Comparison of ENCODE assay signal across 24 cellular contexts in genomic region chr4:165336743-165337142, GRCh38. TPM values are rescaled to one million over a fixed set of nuclear protein-coding genes. Genes with fewer than 3 reads are reported as not detected.
DNase-seq lines count a peak whose midpoint lies in the region; ATAC-seq, FAIRE-seq and TF ChIP-seq lines count a peak whose summit lies in the region.
"Had no signal": no experiment of that assay in that cellular context is flagged by ENCODE, and none has a peak within 500 bp of the region (broad histone marks: within the 10 kb centered on the region; RNA-seq: fewer than 3 reads in every experiment).

No MANE protein-coding gene starts in this region.

- ATAC-seq in HepG2, result no peak
- no peak for ATAC-seq in stimulated activated naive CD8-positive, alpha-beta T cell treated with anti-CD3 and anti-CD28 coated beads, Interleukin-15, amount 100 ng/mL, for 72 hours

- H3K9ac ChIP-seq in astrocyte (ENCODE audit: low read length), result no peak overlapping the region
- H3K9ac ChIP-seq in HepG2 (ENCODE audit: insufficient read depth, low read depth, low read length), result no peak overlapping the region
- H3K9ac ChIP-seq in neural progenitor cell, result no peak overlapping the region
- H3K9ac ChIP-seq in smooth muscle cell (ENCODE audit: low read depth), result no peak overlapping the region

- H2AFZ ChIP-seq in astrocyte (ENCODE audit: low read depth, low read length) (no peak overlapping the region), HepG2 (ENCODE audit: low read length) (no peak overlapping the region), neural progenitor cell (replicated peaks) (no peak overlapping the region), smooth muscle cell (ENCODE audit: low read depth) (no peak overlapping the region)

- BruUV-seq in HepG2 (replicated peaks; lab: Mats Ljungman, UMichigan), result no TSS peak

- H3K4me3 Mint-ChIP-seq in activated naive CD4-positive, alpha-beta T cell treated with anti-CD3 and anti-CD28 coated beads, Interleukin-2, amount 10 ng/mL, durations not matched to agents 7 days and 5 days, result no peak overlapping the region
- no peak overlapping the region for H3K4me3 Mint-ChIP-seq in astrocyte (ENCODE audit: unreplicated experiment)
- peak overlapping the region; percentile 1 for H3K4me3 Mint-ChIP-seq in neural progenitor cell
- no peak overlapping the region for H3K4me3 Mint-ChIP-seq in stimulated activated naive CD8-positive, alpha-beta T cell treated with anti-CD3 and anti-CD28 coated beads, Interleukin-15, amount 100 ng/mL, for 72 hours

- TF ChIP-seq CTCF in astrocyte (IDR thresholded peaks at IDR 0.05; ENCODE audit: insufficient read depth, low read depth, low read length), result no peak
- TF ChIP-seq CTCF in HepG2 (CRISPR knock-in tag; IDR thresholded peaks at IDR 0.05), result no peak
- no peak for TF ChIP-seq CTCF in neural progenitor cell (IDR thresholded peaks at IDR 0.05)
- no peak for TF ChIP-seq CTCF in smooth muscle cell (IDR thresholded peaks at IDR 0.05; ENCODE audit: borderline replicate concordance, insufficient read depth, poor library complexity, severe bottlenecking)

- H3K27me3 ChIP-seq in astrocyte (ENCODE audit: insufficient read depth, low read length) (no peaks in the 10 kb centered on the region), HepG2 (ENCODE audit: control insufficient read depth in 1 of 2, insufficient read depth in 2 of 2, low read length in 2 of 2) (no peaks in the 10 kb centered on the region), neural progenitor cell (no peaks in the 10 kb centered on the region), smooth muscle cell (ENCODE audit: low read depth) (no peaks in the 10 kb centered on the region)

- WGBS in HepG2 (ENCODE audit: low lambda C conversion rate), result 93% methylated on average over 6 of the region's 6 CpGs
- WGBS in smooth muscle cell (ENCODE audit: low lambda C conversion rate), result 91% methylated on average over 6 of the region's 6 CpGs

- H3K4me1 Mint-ChIP-seq in activated naive CD4-positive, alpha-beta T cell treated with anti-CD3 and anti-CD28 coated beads, Interleukin-2, amount 10 ng/mL, durations not matched to agents 7 days and 5 days, result peaks cover 29% of the 10 kb centered on the region
- H3K4me1 Mint-ChIP-seq in astrocyte (ENCODE audit: low read depth, unreplicated experiment) (peaks cover 25% of the 10 kb centered on the region), neural progenitor cell (peaks cover 36% of the 10 kb centered on the region)
- peaks cover 11% of the 10 kb centered on the region for H3K4me1 Mint-ChIP-seq in stimulated activated naive CD8-positive, alpha-beta T cell treated with anti-CD3 and anti-CD28 coated beads, Interleukin-15, amount 100 ng/mL, for 72 hours

- H3K79me2 ChIP-seq in astrocyte (ENCODE audit: insufficient read depth, low read length), result peaks cover 59% of the 10 kb centered on the region
- H3K79me2 ChIP-seq in HepG2 (ENCODE audit: insufficient read depth, low read length), result peaks cover 75% of the 10 kb centered on the region
- H3K79me2 ChIP-seq in neural progenitor cell (ENCODE audit: low read depth), result peaks cover 91% of the 10 kb centered on the region
- peaks cover 56% of the 10 kb centered on the region for H3K79me2 ChIP-seq in smooth muscle cell (ENCODE audit: low read depth)

- FAIRE-seq in astrocyte (lab: Jason Lieb, UNC) (peak; percentile 9), HepG2 (lab: Jason Lieb, UNC) (no peak)
- FAIRE-seq: HTR-8/SVneo had no signal

- POLR2A ChIA-PET in HepG2 (lab: Yijun Ruan, JAX), result interaction anchor here (1.4 kb wide), 1 partner anchor 11 kb away, joined by 3 read pairs; no protein-coding TSS in a partner anchor

- peaks cover 56% of the 10 kb centered on the region for H3K36me3 Mint-ChIP-seq in activated naive CD4-positive, alpha-beta T cell treated with anti-CD3 and anti-CD28 coated beads, Interleukin-2, amount 10 ng/mL, durations not matched to agents 7 days and 5 days
- H3K36me3 Mint-ChIP-seq in astrocyte (ENCODE audit: low read depth, unreplicated experiment) (peaks cover 6% of the 10 kb centered on the region), neural progenitor cell (peaks cover 35% of the 10 kb centered on the region)

- H3K27ac ChIP-seq in astrocyte (ENCODE audit: low read depth, low read length) (no peak overlapping the region), HepG2 (ENCODE audit: extremely low read length, insufficient read depth, low read length) (no peak overlapping the region), neural progenitor cell (peak overlapping the region; percentile 7), smooth muscle cell (ENCODE audit: low read depth) (no peak overlapping the region)
- H3K27ac ChIP-seq: C4-2B, RWPE1 had no signal

- intact Hi-C loops in HepG2 (cut with micrococcal nuclease; ENCODE audit: unreplicated experiment), result no loop called here

- no peaks in the 10 kb centered on the region for H3K9me3 Mint-ChIP-seq in activated naive CD4-positive, alpha-beta T cell treated with anti-CD3 and anti-CD28 coated beads, Interleukin-2, amount 10 ng/mL, durations not matched to agents 7 days and 5 days
- H3K9me3 Mint-ChIP-seq in astrocyte (ENCODE audit: unreplicated experiment), result no peaks in the 10 kb centered on the region
- H3K9me3 Mint-ChIP-seq in neural progenitor cell, result no peaks in the 10 kb centered on the region
- H3K9me3 Mint-ChIP-seq in stimulated activated naive CD8-positive, alpha-beta T cell treated with anti-CD3 and anti-CD28 coated beads, Interleukin-15, amount 100 ng/mL, for 72 hours, result no peaks in the 10 kb centered on the region

- H3K4me2 ChIP-seq in astrocyte (ENCODE audit: low read length), result no peak overlapping the region
- H3K4me2 ChIP-seq in HepG2 (ENCODE audit: low read depth, low read length), result peak overlapping the region; percentile 24; the same call in 1 of the 2 replicates
- H3K4me2 ChIP-seq in neural progenitor cell, result peak overlapping the region; percentile 86
- no peak overlapping the region for H3K4me2 ChIP-seq in smooth muscle cell

- CTCF ChIA-PET in activated naive CD4-positive, alpha-beta T cell treated with anti-CD3 and anti-CD28 coated beads, Interleukin-2, amount 10 ng/mL, durations not matched to agents 7 days and 5 days (lab: Charles Lee), result no interaction called here
- CTCF ChIA-PET in HepG2 (lab: Yijun Ruan, JAX; ENCODE audit: low intra/inter-chr PET ratio, low total read pairs), result no interaction called here

- H3K4me3 ChIP-seq in astrocyte (ENCODE audit: insufficient read depth, low read depth, low read length) (no peak overlapping the region), HepG2 (replicated peaks in 1 of 3; ENCODE audit: insufficient read depth in 1 of 3, low read depth in 2 of 3, low read length in 3 of 3) (no peak overlapping the region), neural progenitor cell (peak overlapping the region; percentile 23), smooth muscle cell (no peak overlapping the region)

- in situ Hi-C loops in HepG2 (cut with HindIII; ENCODE audit: extremely low pct_ligation_motif_present, low pct_unique_long_range_greater_than_20kb), result no loop called here

- peaks cover 39% of the 10 kb centered on the region for H4K20me1 ChIP-seq in astrocyte (ENCODE audit: insufficient read depth, low read length)
- peaks cover 95% of the 10 kb centered on the region for H4K20me1 ChIP-seq in HepG2 (ENCODE audit: insufficient read depth, low read length)
- H4K20me1 ChIP-seq in neural progenitor cell (ENCODE audit: low read depth), result peaks cover 89% of the 10 kb centered on the region
- peaks cover 100% of the 10 kb centered on the region for H4K20me1 ChIP-seq in smooth muscle cell (ENCODE audit: low read depth)

- DNase-seq in activated naive CD4-positive, alpha-beta T cell treated with anti-CD3 and anti-CD28 coated beads, Interleukin-2, amount 10 ng/mL, durations not matched to agents 7 days and 5 days, result no peak
- no peak for DNase-seq in activated naive CD4-positive, alpha-beta T cell (lab: John Stamatoyannopoulos, UW)
- DNase-seq in astrocyte (ENCODE audit: low read depth) (no peak), HepG2 (ENCODE audit: low spot score) (no peak), neural progenitor cell (ENCODE audit: low spot score) (no peak), nucleus accumbens (lab: John Stamatoyannopoulos, UW) (no peak), smooth muscle cell (lab: John Stamatoyannopoulos, UW; ENCODE audit: unreplicated experiment) (no peak)
- no peak for DNase-seq in stimulated activated naive CD8-positive, alpha-beta T cell treated with anti-CD3 and anti-CD28 coated beads, Interleukin-15, amount 100 ng/mL, for 72 hours
- DNase-seq: AML-193; GOT3; HCEC 1CT; IMR-90; MV-4-11; NCI-H1105 treated with DMSO at 0.1 percent for 48 hours; NCI-H2081; NCI-H2171; NCI-H345; NCI-H524; NCI-H774; NK-92 treated with Interleukin-12 subunit alpha and Interleukin-12 subunit beta, amount 100 ng/mL, for 24 hours; SHP77 treated with DMSO at 0.1 percent for 48 hours had no signal

- no peak for TF ChIP-seq POLR2A in HepG2 (IDR thresholded peaks at IDR 0.05; ENCODE audit: insufficient read depth in 1 of 2, low read depth in 2 of 2, low read length in 2 of 2)

- no peaks in the 10 kb centered on the region for H3K4me1 ChIP-seq in astrocyte (ENCODE audit: insufficient read depth, low read length)
- H3K4me1 ChIP-seq in HepG2 (ENCODE audit: insufficient read depth, low read length), result peaks cover 69% of the 10 kb centered on the region
- H3K4me1 ChIP-seq in neural progenitor cell, result peaks cover 47% of the 10 kb centered on the region
- peaks cover 34% of the 10 kb centered on the region for H3K4me1 ChIP-seq in smooth muscle cell (ENCODE audit: low read depth)

- H3K9me3 ChIP-seq in astrocyte (ENCODE audit: insufficient read depth, low read depth, low read length) (no peaks in the 10 kb centered on the region), HepG2 (ENCODE audit: low read length) (no peaks in the 10 kb centered on the region), neural progenitor cell (ENCODE audit: low read depth) (no peaks in the 10 kb centered on the region), smooth muscle cell (replicated peaks; ENCODE audit: low read depth) (no peaks in the 10 kb centered on the region)

- no peaks in the 10 kb centered on the region for H3K27me3 Mint-ChIP-seq in activated naive CD4-positive, alpha-beta T cell treated with anti-CD3 and anti-CD28 coated beads, Interleukin-2, amount 10 ng/mL, durations not matched to agents 7 days and 5 days
- no peaks in the 10 kb centered on the region for H3K27me3 Mint-ChIP-seq in astrocyte (ENCODE audit: low read depth, unreplicated experiment)
- no peaks in the 10 kb centered on the region for H3K27me3 Mint-ChIP-seq in neural progenitor cell (ENCODE audit: insufficient read depth, low read depth)
- H3K27me3 Mint-ChIP-seq in stimulated activated naive CD8-positive, alpha-beta T cell treated with anti-CD3 and anti-CD28 coated beads, Interleukin-15, amount 100 ng/mL, for 72 hours, result no peaks in the 10 kb centered on the region

- H3F3A ChIP-seq in neural progenitor cell (ENCODE audit: low read depth) (peaks cover 44% of the 10 kb centered on the region), smooth muscle cell (ENCODE audit: low read depth) (peaks cover 24% of the 10 kb centered on the region)

- TF ChIP-seq RAD21 in HepG2 (CRISPR knock-in tag; IDR thresholded peaks at IDR 0.05), result no peak

- H3K36me3 ChIP-seq in astrocyte (ENCODE audit: insufficient read depth, low read length) (peaks cover 40% of the 10 kb centered on the region), HepG2 (replicated peaks in 1 of 2; ENCODE audit: control insufficient read depth in 1 of 2, insufficient read depth in 2 of 2, low read length in 2 of 2) (peaks cover 5 to 67% of the 10 kb centered on the region in 2 experiments), neural progenitor cell (peaks cover 50% of the 10 kb centered on the region), smooth muscle cell (ENCODE audit: low read depth) (peaks cover 26% of the 10 kb centered on the region)

- TF ChIP-seq EP300 in HepG2 (IDR thresholded peaks at IDR 0.05; ENCODE audit: low read depth in 2 of 2, low read length in 2 of 2), result no peak
- no peak for TF ChIP-seq EP300 in HepG2 (CRISPR knock-in tag; IDR thresholded peaks at IDR 0.05; ENCODE audit: borderline replicate concordance)

- peak overlapping the region; percentile 5 for H3K27ac Mint-ChIP-seq in activated naive CD4-positive, alpha-beta T cell treated with anti-CD3 and anti-CD28 coated beads, Interleukin-2, amount 10 ng/mL, durations not matched to agents 7 days and 5 days
- H3K27ac Mint-ChIP-seq in astrocyte (ENCODE audit: unreplicated experiment) (no peak overlapping the region), neural progenitor cell (no peak overlapping the region)
- peak overlapping the region in 1 of 2 donors; percentile 76 for H3K27ac Mint-ChIP-seq in stimulated activated naive CD8-positive, alpha-beta T cell treated with anti-CD3 and anti-CD28 coated beads, Interleukin-15, amount 100 ng/mL, for 72 hours

RNA-seq across cellular contexts. Expression of gene MSMO1, which starts 9.3 kb away (rescaled TPM):
- total RNA-seq in astrocyte, result 136 and 179 TPM in 2 replicates
- 135 and 216 TPM in 2 replicates for total RNA-seq in HepG2 (2016; rRNA removed; fragmentation: Illumina TruSeq; extraction: Trizol)
- total RNA-seq in HepG2 (2016; cell fraction: cytosol; rRNA removed; fragmentation: Illumina TruSeq; extraction: Trizol; ENCODE audit: low read depth), result 56.7 and 57.3 TPM in 2 replicates
- total RNA-seq in HepG2 (2016; cell fraction: insoluble cytoplasmic fraction; rRNA removed; fragmentation: Illumina TruSeq; extraction: Trizol), result 150 and 216 TPM in 2 replicates
- total RNA-seq in HepG2 (2016; cell fraction: membrane; rRNA removed; fragmentation: Illumina TruSeq; extraction: Trizol), result 135 and 158 TPM in 2 replicates
- 178 and 218 TPM in 2 replicates for total RNA-seq in HepG2 (2016; cell fraction: nucleus; rRNA removed; fragmentation: Illumina TruSeq; extraction: Trizol)
- polyA plus RNA-seq in HepG2 (2011; rRNA removed), result 98.1 and 138 TPM in 2 replicates
- 48.1 and 138 TPM in 2 replicates for polyA plus RNA-seq in HepG2 (2011; cell fraction: cytosol; rRNA removed)
- polyA plus RNA-seq in HepG2 (2011; cell fraction: nucleus; rRNA removed), result 17.9 and 54.3 TPM in 2 replicates
- 175 and 202 TPM in 2 replicates for polyA plus RNA-seq in HepG2 (2012)
- 23.5 and 27.9 TPM in 2 replicates for polyA plus RNA-seq in HepG2 (2016; cell fraction: cytosol; fragmentation: Illumina TruSeq; extraction: Trizol; ENCODE audit: low read depth)
- polyA plus RNA-seq in HepG2 (2016; cell fraction: insoluble cytoplasmic fraction; fragmentation: Illumina TruSeq; extraction: Trizol; ENCODE audit: low read depth), result 109 and 119 TPM in 2 replicates
- polyA plus RNA-seq in HepG2 (2016; cell fraction: membrane; fragmentation: Illumina TruSeq; extraction: Trizol; ENCODE audit: low read depth), result 58.7 and 63.0 TPM in 2 replicates
- polyA plus RNA-seq in HepG2 (2016; cell fraction: nucleus; fragmentation: Illumina TruSeq; extraction: Trizol; ENCODE audit: insufficient read depth, low read depth), result 234 and 249 TPM in 2 replicates
- 11.4 and 32.9 TPM in 2 replicates for polyA minus RNA-seq in HepG2 (2011; rRNA and poly(A)+ RNA removed; ENCODE audit: low replicate concordance)
- polyA minus RNA-seq in HepG2 (2011; cell fraction: cytosol; rRNA and poly(A)+ RNA removed), result 61.6 and 109 TPM in 2 replicates
- 48.5 and 106 TPM in 2 replicates for polyA minus RNA-seq in HepG2 (2011; cell fraction: nucleus; rRNA and poly(A)+ RNA removed)
- 190 and 298 TPM in 2 replicates for total RNA-seq in neural progenitor cell (ENCODE audit: low replicate concordance)
- 218 and 299 TPM in 2 replicates for total RNA-seq in smooth muscle cell
- polyA plus RNA-seq in smooth muscle cell, result 133 and 214 TPM in 2 replicates

RNA-seq across cellular contexts. Expression of gene CPE, which starts 42.1 kb away (rescaled TPM):
- total RNA-seq in astrocyte, result 380 and 385 TPM in 2 replicates
- 94.9 and 268 TPM in 2 replicates for total RNA-seq in HepG2 (2016; rRNA removed; fragmentation: Illumina TruSeq; extraction: Trizol)
- 17.2 and 19.0 TPM in 2 replicates for total RNA-seq in HepG2 (2016; cell fraction: cytosol; rRNA removed; fragmentation: Illumina TruSeq; extraction: Trizol; ENCODE audit: low read depth)
- total RNA-seq in HepG2 (2016; cell fraction: insoluble cytoplasmic fraction; rRNA removed; fragmentation: Illumina TruSeq; extraction: Trizol), result 102 and 257 TPM in 2 replicates
- 37.6 and 40.7 TPM in 2 replicates for total RNA-seq in HepG2 (2016; cell fraction: membrane; rRNA removed; fragmentation: Illumina TruSeq; extraction: Trizol)
- total RNA-seq in HepG2 (2016; cell fraction: nucleus; rRNA removed; fragmentation: Illumina TruSeq; extraction: Trizol), result 175 and 228 TPM in 2 replicates
- polyA plus RNA-seq in HepG2 (2011; rRNA removed), result 852 and 1,053 TPM in 2 replicates
- polyA plus RNA-seq in HepG2 (2011; cell fraction: cytosol; rRNA removed), result 598 and 914 TPM in 2 replicates
- polyA plus RNA-seq in HepG2 (2011; cell fraction: nucleus; rRNA removed), result 191 and 279 TPM in 2 replicates
- 606 and 622 TPM in 2 replicates for polyA plus RNA-seq in HepG2 (2012)
- polyA plus RNA-seq in HepG2 (2016; cell fraction: cytosol; fragmentation: Illumina TruSeq; extraction: Trizol; ENCODE audit: low read depth), result 16.7 and 17.9 TPM in 2 replicates
- 101 and 110 TPM in 2 replicates for polyA plus RNA-seq in HepG2 (2016; cell fraction: insoluble cytoplasmic fraction; fragmentation: Illumina TruSeq; extraction: Trizol; ENCODE audit: low read depth)
- polyA plus RNA-seq in HepG2 (2016; cell fraction: membrane; fragmentation: Illumina TruSeq; extraction: Trizol; ENCODE audit: low read depth), result 27.8 and 29.5 TPM in 2 replicates
- polyA plus RNA-seq in HepG2 (2016; cell fraction: nucleus; fragmentation: Illumina TruSeq; extraction: Trizol; ENCODE audit: insufficient read depth, low read depth), result 265 and 300 TPM in 2 replicates
- 2.0 and 450 TPM in 2 replicates for polyA minus RNA-seq in HepG2 (2011; rRNA and poly(A)+ RNA removed; ENCODE audit: low replicate concordance)
- polyA minus RNA-seq in HepG2 (2011; cell fraction: cytosol; rRNA and poly(A)+ RNA removed), result 399 and 680 TPM in 2 replicates
- 122 and 224 TPM in 2 replicates for polyA minus RNA-seq in HepG2 (2011; cell fraction: nucleus; rRNA and poly(A)+ RNA removed)
- total RNA-seq in neural progenitor cell (ENCODE audit: low replicate concordance), result 43.6 and 47.4 TPM in 2 replicates
- 47.6 and 50.9 TPM in 2 replicates for total RNA-seq in smooth muscle cell
- polyA plus RNA-seq in smooth muscle cell, result 24.8 and 45.9 TPM in 2 replicates

Comparison
In these comparisons a context has a peak if more than half of its experiments do, and no peak if none do; other contexts are left out.
1. H3K4me2 ChIP-seq: peak in HepG2 (single experiment) and neural progenitor cell (single experiment); none in astrocyte (single experiment) and smooth muscle cell (single experiment).